ENCODE assay signal across 14 cellular contexts in the genomic region with DNA sequence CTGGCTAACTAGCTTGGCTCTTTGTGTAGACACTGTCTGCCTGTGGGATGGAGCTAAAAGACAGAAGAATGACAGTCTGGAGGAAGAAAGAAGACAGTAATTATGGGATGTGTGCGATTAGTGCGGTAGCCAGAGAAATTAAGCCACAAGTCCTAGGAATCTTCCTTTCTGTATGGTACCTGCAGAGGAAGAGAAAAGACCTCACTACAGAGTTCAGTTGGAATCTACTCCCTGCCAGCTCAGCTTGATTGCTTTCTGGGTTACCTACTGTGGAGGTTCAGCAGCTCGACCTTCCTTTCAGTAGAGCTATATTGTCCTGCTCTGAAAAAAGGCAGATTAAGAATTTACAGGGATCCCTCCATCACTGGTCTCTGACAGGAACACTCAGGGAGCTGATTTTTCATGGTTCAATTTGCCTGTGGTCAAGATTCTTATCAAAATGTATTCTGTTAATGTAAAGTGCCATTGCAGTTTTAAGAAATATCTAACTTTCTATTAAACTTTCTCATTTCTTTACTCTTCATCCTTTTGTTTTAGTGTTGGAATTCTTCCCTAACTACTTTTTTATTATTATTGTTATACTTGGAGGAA.
DNase-seq lines count a peak whose midpoint lies in the region; ATAC-seq, FAIRE-seq and TF ChIP-seq lines count a peak whose summit lies in the region.
"Had no signal": no experiment of that assay in that cellular context is flagged by ENCODE, and none has a peak within 500 bp of the region (broad histone marks: within the 10 kb centered on the region; RNA-seq: fewer than 3 reads in every experiment).

No MANE protein-coding gene starts in this region.

- POLR2A ChIA-PET in WTC11 (lab: Charles Lee), result no interaction called here
- POLR2A ChIA-PET in Caco-2 (lab: Charles Lee), result no interaction called here
- POLR2A ChIA-PET in A673 (lab: Charles Lee; ENCODE audit: low non-redundant PET), result no interaction called here

- no peaks in the 10 kb centered on the region for H3K9me3 ChIP-seq in endodermal cell (ENCODE audit: control insufficient read depth, low read length)
- H3K9me3 ChIP-seq in Caco-2, result no peaks in the 10 kb centered on the region
- no peaks in the 10 kb centered on the region for H3K9me3 ChIP-seq in A673 (ENCODE audit: low read depth, low read length, poor library complexity, severe bottlenecking)

- H3K4me1 Mint-ChIP-seq in WTC11 (peaks cover 29% of the 10 kb centered on the region), endodermal cell (peaks cover 13% of the 10 kb centered on the region), progenitor cell of endocrine pancreas (ENCODE audit: low read depth) (no peaks in the 10 kb centered on the region), Caco-2 (ENCODE audit: low read depth, unreplicated experiment) (no peaks in the 10 kb centered on the region)
- H3K4me1 Mint-ChIP-seq: CD14-positive monocyte; CD8-positive, alpha-beta memory T cell had no signal

- H3K27ac ChIP-seq in endodermal cell (ENCODE audit: low read depth, low read length), result peak overlapping the region; percentile 56
- no peak overlapping the region for H3K27ac ChIP-seq in A673 (ENCODE audit: low read depth, low read length, poor library complexity, severe bottlenecking)
- H3K27ac ChIP-seq: GM23248 had no signal

- H3K27me3 Mint-ChIP-seq in WTC11 (ENCODE audit: low read depth) (no peaks in the 10 kb centered on the region), endodermal cell (ENCODE audit: insufficient read depth) (no peaks in the 10 kb centered on the region), progenitor cell of endocrine pancreas (no peaks in the 10 kb centered on the region), Caco-2 (ENCODE audit: insufficient read depth, unreplicated experiment) (no peaks in the 10 kb centered on the region)
- H3K27me3 Mint-ChIP-seq: CD8-positive, alpha-beta memory T cell had no signal

- H3K4me3 Mint-ChIP-seq in WTC11 (no peak overlapping the region), endodermal cell (no peak overlapping the region), progenitor cell of endocrine pancreas (ENCODE audit: low read depth) (no peak overlapping the region), Caco-2 (ENCODE audit: unreplicated experiment) (no peak overlapping the region)
- H3K4me3 Mint-ChIP-seq: CD14-positive monocyte; CD8-positive, alpha-beta memory T cell had no signal

- no peaks in the 10 kb centered on the region for H3K27me3 ChIP-seq in endodermal cell (ENCODE audit: control insufficient read depth, insufficient read depth, low read length, poor library complexity, severe bottlenecking)
- H3K27me3 ChIP-seq in Caco-2 (replicated peaks; ENCODE audit: control insufficient read depth, insufficient read depth, low read length), result no peaks in the 10 kb centered on the region
- no peaks in the 10 kb centered on the region for H3K27me3 ChIP-seq in A673 (replicated peaks; ENCODE audit: insufficient read depth, low read depth, low read length, poor library complexity)

- no TSS peak for BruUV-seq in Caco-2 (replicated peaks; lab: Mats Ljungman, UMichigan)
- no TSS peak for BruUV-seq in A673 (replicated peaks; lab: Mats Ljungman, UMichigan)

- H3K9me3 Mint-ChIP-seq in WTC11 (no peaks in the 10 kb centered on the region), endodermal cell (no peaks in the 10 kb centered on the region), progenitor cell of endocrine pancreas (ENCODE audit: low read depth) (no peaks in the 10 kb centered on the region), Caco-2 (ENCODE audit: unreplicated experiment) (no peaks in the 10 kb centered on the region)
- H3K9me3 Mint-ChIP-seq: CD14-positive monocyte had no signal

- DNase-seq in NCI-H69 (lab: John Stamatoyannopoulos, UW) (peak; percentile 93), WTC11 (ENCODE audit: low spot score) (no peak), endodermal cell (no peak), progenitor cell of endocrine pancreas (ENCODE audit: low spot score, unreplicated experiment) (no peak), HTR-8/SVneo (ENCODE audit: insufficient read length, low spot score) (no peak), Caco-2 (no peak), A673 (ENCODE audit: low spot score) (no peak)
- DNase-seq: CD8-positive, alpha-beta memory T cell; DMS53; GF-D8; GM23248; H7 had no signal

- H3K27ac Mint-ChIP-seq in WTC11 (no peak overlapping the region), endodermal cell (no peak overlapping the region), progenitor cell of endocrine pancreas (peak overlapping the region; percentile 49), Caco-2 (ENCODE audit: unreplicated experiment) (no peak overlapping the region)
- H3K27ac Mint-ChIP-seq: CD14-positive monocyte; CD8-positive, alpha-beta memory T cell had no signal

- H3K36me3 ChIP-seq in endodermal cell (ENCODE audit: control insufficient read depth, insufficient read depth, low read length), result no peaks in the 10 kb centered on the region
- H3K36me3 ChIP-seq in Caco-2 (ENCODE audit: control insufficient read depth, insufficient read depth, low read length), result no peaks in the 10 kb centered on the region
- H3K36me3 ChIP-seq in A673 (ENCODE audit: insufficient read depth, low read length, poor library complexity, severe bottlenecking), result no peaks in the 10 kb centered on the region

- no peak for TF ChIP-seq CTCF in WTC11 (IDR thresholded peaks at IDR 0.05)
- no peak for TF ChIP-seq CTCF in endodermal cell (conservative IDR thresholded peaks at IDR 0.05)
- TF ChIP-seq CTCF in progenitor cell of endocrine pancreas (IDR thresholded peaks at IDR 0.05; ENCODE audit: unreplicated experiment), result no peak
- TF ChIP-seq CTCF in Caco-2 (IDR thresholded peaks at IDR 0.05; ENCODE audit: insufficient read depth in 1 of 2, low read depth in 1 of 2, low read length in 1 of 2, severe bottlenecking in 1 of 2, unreplicated experiment in 1 of 2), result no peak
- TF ChIP-seq CTCF in A673 (conservative IDR thresholded peaks at IDR 0.05; ENCODE audit: low read depth, low read length), result no peak

- FAIRE-seq in HTR-8/SVneo (lab: Jason Lieb, UNC), result no peak
- FAIRE-seq: A204.1 had no signal

- H3K36me3 Mint-ChIP-seq in WTC11 (no peaks in the 10 kb centered on the region), endodermal cell (ENCODE audit: low read depth) (no peaks in the 10 kb centered on the region), progenitor cell of endocrine pancreas (ENCODE audit: insufficient read depth) (no peaks in the 10 kb centered on the region), Caco-2 (ENCODE audit: insufficient read depth, unreplicated experiment) (no peaks in the 10 kb centered on the region)
- H3K36me3 Mint-ChIP-seq: CD14-positive monocyte; CD8-positive, alpha-beta memory T cell had no signal

- CTCF ChIA-PET in WTC11 (lab: Charles Lee) (interaction anchor here (1.4 to 1.5 kb wide), 2 partner anchors 130 to 166 kb away, joined by 3 to 4 read pairs; no protein-coding TSS in a partner anchor), Caco-2 (lab: Charles Lee) (no interaction called here), A673 (lab: Charles Lee) (no interaction called here)

- no peak overlapping the region for H3K9ac ChIP-seq in endodermal cell (ENCODE audit: extremely low read depth, low read length, poor library complexity, severe bottlenecking)
- H3K9ac ChIP-seq: GM23248 had no signal

- intact Hi-C loops in Caco-2 (cut with micrococcal nuclease; ENCODE audit: unreplicated experiment), result no loop called here
- intact Hi-C loops in A673 (cut with micrococcal nuclease; ENCODE audit: unreplicated experiment), result no loop called here

- H3K4me3 ChIP-seq in endodermal cell (ENCODE audit: low read length) (no peak overlapping the region), Caco-2 (ENCODE audit: low read depth, low read length) (no peak overlapping the region), A673 (ENCODE audit: low read depth, low read length, poor library complexity, severe bottlenecking) (no peak overlapping the region)
- H3K4me3 ChIP-seq: GM23248 had no signal

- WGBS in endodermal cell (ENCODE audit: insufficient coverage in 1 of 2, insufficient read length in 1 of 2), 2 experiments, result 47 to 86% methylated on average over 2 to 3 of the region's 3 CpGs

- peak; percentile 77 for ATAC-seq in WTC11

- H3K4me1 ChIP-seq in endodermal cell (ENCODE audit: control insufficient read depth, insufficient read depth, low read length) (no peaks in the 10 kb centered on the region), Caco-2 (no peaks in the 10 kb centered on the region), A673 (ENCODE audit: insufficient read depth, low read length, poor library complexity, severe bottlenecking) (no peaks in the 10 kb centered on the region)

TF ChIP-seq in WTC11, 78 proteins besides CTCF, POLR2A, EP300 and RAD21:
- no peak for TF ChIP-seq RORB (CRISPR knock-in tag; IDR thresholded peaks at IDR 0.05)
- no peak for TF ChIP-seq SOX15 (CRISPR knock-in tag; IDR thresholded peaks at IDR 0.05)
- TF ChIP-seq IRF2 (CRISPR knock-in tag; IDR thresholded peaks at IDR 0.05; ENCODE audit: borderline replicate concordance, low read depth), result no peak
- no peak for TF ChIP-seq TP53 (CRISPR knock-in tag; IDR thresholded peaks at IDR 0.05)
- TF ChIP-seq, protein P1, sequence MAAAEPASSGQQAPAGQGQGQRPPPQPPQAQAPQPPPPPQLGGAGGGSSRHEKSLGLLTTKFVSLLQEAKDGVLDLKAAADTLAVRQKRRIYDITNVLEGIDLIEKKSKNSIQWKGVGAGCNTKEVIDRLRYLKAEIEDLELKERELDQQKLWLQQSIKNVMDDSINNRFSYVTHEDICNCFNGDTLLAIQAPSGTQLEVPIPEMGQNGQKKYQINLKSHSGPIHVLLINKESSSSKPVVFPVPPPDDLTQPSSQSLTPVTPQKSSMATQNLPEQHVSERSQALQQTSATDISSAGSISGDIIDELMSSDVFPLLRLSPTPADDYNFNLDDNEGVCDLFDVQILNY (CRISPR knock-in tag; IDR thresholded peaks at IDR 0.05), result no peak
- TF ChIP-seq NR3C1 (CRISPR knock-in tag; conservative IDR thresholded peaks at IDR 0.05; ENCODE audit: low read depth), result no peak
- no peak for TF ChIP-seq MYBL2 (CRISPR knock-in tag; IDR thresholded peaks at IDR 0.05)
- TF ChIP-seq, protein P2, sequence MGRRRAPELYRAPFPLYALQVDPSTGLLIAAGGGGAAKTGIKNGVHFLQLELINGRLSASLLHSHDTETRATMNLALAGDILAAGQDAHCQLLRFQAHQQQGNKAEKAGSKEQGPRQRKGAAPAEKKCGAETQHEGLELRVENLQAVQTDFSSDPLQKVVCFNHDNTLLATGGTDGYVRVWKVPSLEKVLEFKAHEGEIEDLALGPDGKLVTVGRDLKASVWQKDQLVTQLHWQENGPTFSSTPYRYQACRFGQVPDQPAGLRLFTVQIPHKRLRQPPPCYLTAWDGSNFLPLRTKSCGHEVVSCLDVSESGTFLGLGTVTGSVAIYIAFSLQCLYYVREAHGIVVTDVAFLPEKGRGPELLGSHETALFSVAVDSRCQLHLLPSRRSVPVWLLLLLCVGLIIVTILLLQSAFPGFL (CRISPR knock-in tag; IDR thresholded peaks at IDR 0.05; ENCODE audit: borderline replicate concordance), result no peak
TF ChIP-seq in WTC11: peak in this region for 0.
